In the genomic region with DNA sequence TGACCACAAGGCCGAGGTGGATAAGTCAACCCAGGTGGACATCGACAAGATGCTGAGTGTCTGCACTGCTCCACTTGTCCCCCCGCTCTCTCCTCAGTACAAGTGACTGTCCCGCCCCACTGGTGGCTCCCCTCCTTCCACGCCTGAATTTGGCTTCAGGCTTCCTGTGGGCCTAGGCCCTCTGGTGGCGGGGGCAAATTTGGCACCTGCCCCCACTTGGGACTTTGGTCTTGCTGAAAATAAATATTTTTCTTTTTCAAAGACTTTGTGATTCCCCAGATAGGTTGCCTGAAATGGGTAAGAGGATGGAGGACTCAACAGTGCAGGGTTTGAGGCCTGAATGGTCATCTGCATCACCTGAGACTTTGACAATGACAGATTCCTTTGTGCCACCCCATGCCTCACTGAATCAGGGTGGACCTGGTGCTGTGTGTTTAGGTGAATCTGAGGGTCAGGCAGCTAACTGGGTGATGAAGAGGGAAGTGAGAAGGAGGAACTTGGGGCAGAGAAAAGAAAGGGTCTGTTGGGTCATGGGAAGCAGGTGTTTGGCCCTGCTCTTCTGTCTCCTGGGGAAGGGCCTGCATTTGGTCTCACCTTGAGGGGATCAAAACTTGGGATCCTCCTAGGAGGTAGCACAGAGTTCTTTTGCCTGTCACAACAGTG, we compare ENCODE assay signal across 8 cellular contexts. TPM values are rescaled to one million over a fixed set of nuclear protein-coding genes. Genes with fewer than 3 reads are reported as not detected.
DNase-seq lines count a peak whose midpoint lies in the region; ATAC-seq and TF ChIP-seq lines count a peak whose summit lies in the region.

No MANE protein-coding gene starts in this region.

- TF ChIP-seq POLR2A in body of pancreas (IDR thresholded peaks at IDR 0.05): no peak

- intact Hi-C loops in body of pancreas (cut with DNase I): no loop called here

- DNase-seq in D341Med (ENCODE audit: low spot score) (peak; percentile 38), HuH-7.5 (ENCODE audit: low spot score) (peak; percentile 24), body of pancreas (no peak), neural crest cell (ENCODE audit: low read depth, low spot score) (no peak), DMS153 treated with DMSO at 0.1 percent for 48 hours (lab: John Stamatoyannopoulos, UW; ENCODE audit: unreplicated experiment) (no peak), NCI-H2029 (lab: John Stamatoyannopoulos, UW) (no peak), HAP-1 (ENCODE audit: low spot score in 2 of 2) (no peak), KBM-7 (no peak)

- no peak overlapping the region for H3K27ac Mint-ChIP-seq in neural crest cell (ENCODE audit: unreplicated experiment)

- H3K27me3 ChIP-seq in body of pancreas: no peaks in the 10 kb centered on the region
- H3K27me3 ChIP-seq in HAP-1 (ENCODE audit: low read depth): no peaks in the 10 kb centered on the region

- TF ChIP-seq CTCF in body of pancreas (IDR thresholded peaks at IDR 0.05) (peak in 1 of 7 experiments; percentile 12), neural crest cell (conservative IDR thresholded peaks at IDR 0.05) (no peak)

- H3K27me3 Mint-ChIP-seq in neural crest cell (ENCODE audit: low read depth): no peaks in the 10 kb centered on the region

- H3K36me3 Mint-ChIP-seq in neural crest cell (ENCODE audit: low read depth): peaks cover 3% of the 10 kb centered on the region

- 87% methylated on average over 5 to 6 of the region's 6 CpGs for WGBS in body of pancreas, 2 donors

- H3K9me3 ChIP-seq in body of pancreas (no peaks in the 10 kb centered on the region), HAP-1 (no peaks in the 10 kb centered on the region)

- peaks cover 24% of the 10 kb centered on the region for H3K4me1 Mint-ChIP-seq in neural crest cell

- H3K4me3 ChIP-seq in body of pancreas: no peak overlapping the region
- no peak overlapping the region for H3K4me3 ChIP-seq in HAP-1

- H3K27ac ChIP-seq in body of pancreas: peak overlapping the region; percentile 25 to 97 (median 90)

- in situ Hi-C loops in HAP-1 (cut with MboI; ENCODE audit: low sequenced_read_pairs) (loop anchor here (5.0 kb wide), 1 partner anchor 259 kb away; no protein-coding TSS in a partner anchor), KBM-7 (cut with MboI; ENCODE audit: low pct_unique_long_range_greater_than_20kb, low sequenced_read_pairs) (no loop called here)

- no peaks in the 10 kb centered on the region for H3K9me3 Mint-ChIP-seq in neural crest cell

- H3K4me3 Mint-ChIP-seq in neural crest cell: peak overlapping the region; percentile 68

- H3K4me1 ChIP-seq in body of pancreas: peaks cover 50% of the 10 kb centered on the region
- peaks cover 23% of the 10 kb centered on the region for H3K4me1 ChIP-seq in HAP-1

- no peaks in the 10 kb centered on the region for H3K36me3 ChIP-seq in body of pancreas (replicated peaks in 1 of 2; ENCODE audit: insufficient read depth in 1 of 2, low read depth in 2 of 2)
- H3K36me3 ChIP-seq in HAP-1 (replicated peaks): no peaks in the 10 kb centered on the region; the same call in 1 of the 2 replicates

- no peak for ATAC-seq in body of pancreas

RNA-seq across cellular contexts. Expression of a gene that starts 2.0 kb away (rescaled TPM):
- total RNA-seq in body of pancreas (1 to 10 TPM; 7.5 to 9.6 TPM), neural crest cell (1.7 and 2.0 TPM in 2 replicates)

RNA-seq across cellular contexts. Expression of a gene that starts 2.1 kb away (rescaled TPM):
- 10 to 100 TPM; 68.0 to 91.0 TPM for total RNA-seq in body of pancreas
- 23.3 and 24.5 TPM in 2 replicates for total RNA-seq in neural crest cell

RNA-seq across cellular contexts. Expression of a gene that starts 7.9 kb away (rescaled TPM):
- total RNA-seq in body of pancreas (10 to 100 TPM; 21.1 to 22.8 TPM), neural crest cell (7.5 and 8.3 TPM in 2 replicates)

RNA-seq across cellular contexts. Expression of a gene that starts 8.6 kb away (rescaled TPM):
- total RNA-seq in body of pancreas (10 to 100 TPM; 11.4 to 33.6 TPM), neural crest cell (39.3 and 39.8 TPM in 2 replicates)

RNA-seq across cellular contexts. Expression of a gene that starts 23.7 kb away (rescaled TPM):
- 1 to 10 TPM in 1 of 2 donors, under 1 TPM in 1; 0.52 to 2.3 TPM for total RNA-seq in body of pancreas
- 2.0 and 3.5 TPM in 2 replicates for total RNA-seq in neural crest cell

Comparison
In these comparisons a context has a peak if more than half of its experiments do, and no peak if none do; other contexts are left out.
1. DNase-seq: peak in D341Med (single experiment) and HuH-7.5 (single experiment); none in body of pancreas (0 of 4), neural crest cell (single experiment), DMS153 treated with DMSO at 0.1 percent for 48 hours (single experiment), NCI-H2029 (single experiment), HAP-1 (0 of 2) and KBM-7 (single experiment).